Comparison of ENCODE assay signal across 8 cellular contexts in genomic region chr12:46830731-46831334, GRCh38. TPM values are rescaled to one million over a fixed set of nuclear protein-coding genes. Genes with fewer than 3 reads are reported as not detected.
A peak's percentile ranks its signal among the peaks of the same experiment; 100 is the strongest.
DNase-seq lines count a peak whose midpoint lies in the region; ATAC-seq and TF ChIP-seq lines count a peak whose summit lies in the region.

No MANE protein-coding gene starts in this region.

- H3K9me3 ChIP-seq in mesodermal cell (ENCODE audit: control insufficient read depth, low read length): no peaks in the 10 kb centered on the region
- no peaks in the 10 kb centered on the region for H3K9me3 ChIP-seq in vagina

- intact Hi-C loops in natural killer cell (cut with micrococcal nuclease): no loop called here
- intact Hi-C loops in vagina (cut with DNase I): no loop called here

- peak overlapping the region; percentile 43 for H3K4me3 Mint-ChIP-seq in natural killer cell treated with Interleukin-12 subunit alpha and Interleukin-12 subunit beta and Interleukin-15 and Interleukin-18, amount 100 ng/mL, for 72 hours
- no peak overlapping the region for H3K4me3 Mint-ChIP-seq in natural killer cell

- no peak for TF ChIP-seq POLR2A in vagina (IDR thresholded peaks at IDR 0.05)

- H3K36me3 Mint-ChIP-seq in natural killer cell treated with Interleukin-12 subunit alpha and Interleukin-12 subunit beta and Interleukin-15 and Interleukin-18, amount 100 ng/mL, for 72 hours: no peaks in the 10 kb centered on the region
- no peaks in the 10 kb centered on the region for H3K36me3 Mint-ChIP-seq in natural killer cell

- no peaks in the 10 kb centered on the region for H3K4me1 ChIP-seq in mesodermal cell (ENCODE audit: control insufficient read depth, insufficient read depth, low read length, poor library complexity, severe bottlenecking)
- H3K4me1 ChIP-seq in vagina: peaks cover 19% of the 10 kb centered on the region

- H3K4me3 ChIP-seq in epithelial cell of esophagus (ENCODE audit: low read length) (peak overlapping the region; percentile 57), mesodermal cell (ENCODE audit: extremely low read depth, insufficient read depth, low read length, poor library complexity, severe bottlenecking) (peak overlapping the region; percentile 23), vagina (peak overlapping the region; percentile 21 to 33)

- peaks cover 59 to 62% of the 10 kb centered on the region in 2 donors for H3K27me3 Mint-ChIP-seq in natural killer cell treated with Interleukin-12 subunit alpha and Interleukin-12 subunit beta and Interleukin-15 and Interleukin-18, amount 100 ng/mL, for 72 hours
- peaks cover 51 to 89% of the 10 kb centered on the region in 2 donors for H3K27me3 Mint-ChIP-seq in natural killer cell (ENCODE audit: low read depth in 2 of 2)

- peaks cover 6 to 7% of the 10 kb centered on the region in 2 donors for H3K4me1 Mint-ChIP-seq in natural killer cell treated with Interleukin-12 subunit alpha and Interleukin-12 subunit beta and Interleukin-15 and Interleukin-18, amount 100 ng/mL, for 72 hours (ENCODE audit: low read depth in 2 of 2)
- peaks cover 14% of the 10 kb centered on the region in 2 donors for H3K4me1 Mint-ChIP-seq in natural killer cell

- H3K9me3 Mint-ChIP-seq in natural killer cell treated with Interleukin-12 subunit alpha and Interleukin-12 subunit beta and Interleukin-15 and Interleukin-18, amount 100 ng/mL, for 72 hours: no peaks in the 10 kb centered on the region
- H3K9me3 Mint-ChIP-seq in natural killer cell: no peaks in the 10 kb centered on the region

- TF ChIP-seq CTCF in natural killer cell (IDR thresholded peaks at IDR 0.05) (no peak), epithelial cell of esophagus (IDR thresholded peaks at IDR 0.05; ENCODE audit: insufficient read depth, low read depth, low read length, missing control alignments) (no peak), vagina (IDR thresholded peaks at IDR 0.05) (no peak)

- WGBS in mesodermal cell (ENCODE audit: insufficient coverage in 2 of 2), 2 experiments: 12 to 17% methylated on average over 27 to 28 of the region's 28 CpGs

- DNase-seq in natural killer cell treated with Interleukin-12 subunit alpha and Interleukin-12 subunit beta and Interleukin-15 and Interleukin-18, amount 100 ng/mL, for 72 hours (ENCODE audit: low spot score): no peak
- DNase-seq in natural killer cell: no peak
- peak; percentile 75 for DNase-seq in epithelial cell of esophagus (ENCODE audit: low read depth)
- no peak for DNase-seq in vagina (ENCODE audit: extremely low spot score in 2 of 2)
- no peak for DNase-seq in NCI-H128 (lab: John Stamatoyannopoulos, UW; ENCODE audit: unreplicated experiment)
- no peak for DNase-seq in NCI-H146 treated with DMSO at 0.1 percent for 48 hours (lab: John Stamatoyannopoulos, UW; ENCODE audit: unreplicated experiment)
- DNase-seq in LoVo (ENCODE audit: low spot score): no peak

- H3K27ac ChIP-seq in mesodermal cell (ENCODE audit: low read depth, low read length, severe bottlenecking) (no peak overlapping the region), vagina (no peak overlapping the region)

- H3K27me3 ChIP-seq in vagina: no peaks in the 10 kb centered on the region

- no peaks in the 10 kb centered on the region for H3K36me3 ChIP-seq in mesodermal cell (ENCODE audit: control insufficient read depth, insufficient read depth, low read length)
- H3K36me3 ChIP-seq in vagina: no peaks in the 10 kb centered on the region

- no peak for ATAC-seq in natural killer cell treated with Interleukin-12 subunit alpha and Interleukin-12 subunit beta and Interleukin-15 and Interleukin-18, amount 100 ng/mL, for 72 hours
- no peak for ATAC-seq in natural killer cell

- H3K27ac Mint-ChIP-seq in natural killer cell treated with Interleukin-12 subunit alpha and Interleukin-12 subunit beta and Interleukin-15 and Interleukin-18, amount 100 ng/mL, for 72 hours: no peak overlapping the region
- no peak overlapping the region for H3K27ac Mint-ChIP-seq in natural killer cell

RNA-seq across cellular contexts. Expression of gene SLC38A4, which starts 5.0 kb away (rescaled TPM):
- total RNA-seq in natural killer cell treated with Interleukin-12 subunit alpha and Interleukin-12 subunit beta and Interleukin-15 and Interleukin-18, amount 100 ng/mL, for 72 hours: not detected
- not detected for total RNA-seq in natural killer cell
- 0.81 TPM for polyA plus RNA-seq in mesodermal cell (2013, experiment 1 of 2)
- 0.40 TPM for polyA plus RNA-seq in mesodermal cell (2013, experiment 2 of 2)
- not detected for total RNA-seq in vagina
